In the genomic region with DNA sequence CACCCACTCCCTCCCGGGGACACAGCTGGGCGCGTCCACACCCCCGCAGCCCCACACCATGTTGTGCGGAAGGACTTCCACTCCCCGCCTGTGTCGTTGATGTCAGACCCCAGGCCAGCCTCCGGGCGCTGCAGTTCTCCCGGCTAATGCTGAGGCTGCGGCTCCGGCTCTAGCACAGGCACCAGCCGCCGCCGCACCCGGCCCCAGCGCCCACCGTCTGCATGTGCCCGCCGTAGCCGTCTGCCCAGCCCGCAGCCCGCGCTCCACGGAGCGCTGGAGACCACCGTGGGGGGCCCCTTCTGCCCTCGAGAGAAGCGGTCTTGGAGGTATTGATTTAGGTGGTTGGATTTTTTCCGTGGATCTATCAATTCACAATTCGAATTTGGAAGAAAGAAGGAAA, we compare ENCODE assay signal across 8 cellular contexts. TPM values are rescaled to one million over a fixed set of nuclear protein-coding genes. Genes with fewer than 3 reads are reported as not detected.
DNase-seq lines count a peak whose midpoint lies in the region; ATAC-seq and TF ChIP-seq lines count a peak whose summit lies in the region.
"Not testable (repeated sequence)": the region's sequence is repeated elsewhere in the genome, so short reads cannot be mapped to it uniquely, and the experiment has no call there.

No MANE protein-coding gene starts in this region.

- H3K4ac ChIP-seq in IMR-90 (ENCODE audit: low read depth, low read length): not testable (repeated sequence)

- not testable (repeated sequence) for H4K20me1 ChIP-seq in IMR-90 (ENCODE audit: insufficient read depth, low read length); neural progenitor cell (ENCODE audit: low read depth)

- not testable (repeated sequence) for H3K27ac ChIP-seq in A673 (ENCODE audit: low read depth, low read length, poor library complexity, severe bottlenecking); IMR-90 (ENCODE audit: insufficient read depth, low read length); endodermal cell (ENCODE audit: low read depth, low read length); neural progenitor cell
- H3K27ac ChIP-seq in right atrium auricular region: peak overlapping the region in 1 of 2 donors; percentile 10

- not testable (repeated sequence) for H3K14ac ChIP-seq in IMR-90 (replicated peaks; ENCODE audit: low read depth, low read length)

- not testable (repeated sequence) for H3K27me3 Mint-ChIP-seq in endodermal cell (ENCODE audit: insufficient read depth); neural progenitor cell (ENCODE audit: insufficient read depth, low read depth)

- not testable (repeated sequence) for H3K18ac ChIP-seq in IMR-90 (ENCODE audit: low read depth, low read length)

- not testable (repeated sequence) for H3K79me2 ChIP-seq in neural progenitor cell (ENCODE audit: low read depth)

- H4K8ac ChIP-seq in IMR-90 (ENCODE audit: low read depth in 2 of 2, low read length in 2 of 2): not testable (repeated sequence)

- H2AFZ ChIP-seq in IMR-90 (replicated peaks; ENCODE audit: low read length, poor library complexity); neural progenitor cell (replicated peaks): not testable (repeated sequence)

- H4K5ac ChIP-seq in IMR-90 (ENCODE audit: low read depth, low read length): not testable (repeated sequence)

- peak overlapping the region; percentile 24 for H3K4me3 ChIP-seq in A673 (ENCODE audit: low read depth, low read length, poor library complexity, severe bottlenecking)
- peak overlapping the region; percentile 31; the same call in 1 of the 2 replicates for H3K4me3 ChIP-seq in IMR-90 (ENCODE audit: insufficient read depth, low read depth, low read length)
- peak overlapping the region; percentile 53 for H3K4me3 ChIP-seq in endodermal cell (ENCODE audit: low read length)
- peak overlapping the region; percentile 29 to 40 for H3K4me3 ChIP-seq in right atrium auricular region
- H3K4me3 ChIP-seq in neural progenitor cell: peak overlapping the region; percentile 38

- not testable (repeated sequence) for H3K27ac Mint-ChIP-seq in endodermal cell; neural progenitor cell; stimulated activated effector memory CD8-positive, alpha-beta T cell treated with anti-CD3 and anti-CD28 coated beads, Interleukin-12 subunit alpha, Interleukin-12 subunit beta, amount 100 ng/mL, for 72 hours

- not testable (repeated sequence) for H3K36me3 ChIP-seq in A673 (ENCODE audit: insufficient read depth, low read length, poor library complexity, severe bottlenecking); IMR-90 (ENCODE audit: control insufficient read depth, insufficient read depth, low read length); endodermal cell (ENCODE audit: control insufficient read depth, insufficient read depth, low read length); right atrium auricular region; neural progenitor cell

- H3K4me3 Mint-ChIP-seq in endodermal cell, neural progenitor cell: not testable (repeated sequence)
- peak overlapping the region; percentile 24 for H3K4me3 Mint-ChIP-seq in stimulated activated effector memory CD8-positive, alpha-beta T cell treated with anti-CD3 and anti-CD28 coated beads, Interleukin-12 subunit alpha, Interleukin-12 subunit beta, amount 100 ng/mL, for 72 hours

- intact Hi-C loops in A673 (cut with micrococcal nuclease; ENCODE audit: unreplicated experiment); IMR-90 (cut with micrococcal nuclease): not testable (repeated sequence)

- H3K36me3 Mint-ChIP-seq in endodermal cell (ENCODE audit: low read depth); neural progenitor cell; stimulated activated effector memory CD8-positive, alpha-beta T cell treated with anti-CD3 and anti-CD28 coated beads, Interleukin-12 subunit alpha, Interleukin-12 subunit beta, amount 100 ng/mL, for 72 hours: not testable (repeated sequence)

- H3K27me3 ChIP-seq in A673 (replicated peaks; ENCODE audit: insufficient read depth, low read depth, low read length, poor library complexity); IMR-90 (ENCODE audit: control insufficient read depth, insufficient read depth, low read length); endodermal cell (ENCODE audit: control insufficient read depth, insufficient read depth, low read length, poor library complexity, severe bottlenecking); right atrium auricular region; neural progenitor cell: not testable (repeated sequence)

- H3K56ac ChIP-seq in IMR-90 (ENCODE audit: extremely low read depth, insufficient read depth, low read length): not testable (repeated sequence)

- not testable (repeated sequence) for H3K9me3 Mint-ChIP-seq in endodermal cell; neural progenitor cell; stimulated activated effector memory CD8-positive, alpha-beta T cell treated with anti-CD3 and anti-CD28 coated beads, Interleukin-12 subunit alpha, Interleukin-12 subunit beta, amount 100 ng/mL, for 72 hours

- H2AK9ac ChIP-seq in IMR-90 (replicated peaks; ENCODE audit: low read depth, low read length, poor library complexity): not testable (repeated sequence)

- not testable (repeated sequence) for H3K9me3 ChIP-seq in A673 (ENCODE audit: low read depth, low read length, poor library complexity, severe bottlenecking); IMR-90 (ENCODE audit: control insufficient read depth, insufficient read depth, low read length); endodermal cell (ENCODE audit: control insufficient read depth, low read length); right atrium auricular region; neural progenitor cell (ENCODE audit: low read depth)

- CTCF ChIA-PET in A673 (lab: Charles Lee); IMR-90 (lab: Yijun Ruan, JAX): not testable (repeated sequence)

- not testable (repeated sequence) for H3K79me1 ChIP-seq in IMR-90 (ENCODE audit: low read depth in 1 of 2, low read length in 2 of 2)

- not testable (repeated sequence) for H3K23ac ChIP-seq in IMR-90 (ENCODE audit: low read depth, low read length)

- not testable (repeated sequence) for TF ChIP-seq CTCF in A673 (conservative IDR thresholded peaks at IDR 0.05; ENCODE audit: low read depth, low read length); IMR-90 (conservative IDR thresholded peaks at IDR 0.05; ENCODE audit: low read depth, low read length); endodermal cell (conservative IDR thresholded peaks at IDR 0.05); right atrium auricular region (IDR thresholded peaks at IDR 0.05); neural progenitor cell (IDR thresholded peaks at IDR 0.05)

- H2BK5ac ChIP-seq in IMR-90 (ENCODE audit: low read depth, low read length, poor library complexity, severe bottlenecking): not testable (repeated sequence)

- BruUV-seq in A673 (replicated peaks; lab: Mats Ljungman, UMichigan); IMR-90 (replicated peaks; lab: Mats Ljungman, UMichigan): not testable (repeated sequence)

- not testable (repeated sequence) for H2BK20ac ChIP-seq in IMR-90 (ENCODE audit: low read depth, low read length)

- not testable (repeated sequence) for H3K4me1 Mint-ChIP-seq in endodermal cell; neural progenitor cell; stimulated activated effector memory CD8-positive, alpha-beta T cell treated with anti-CD3 and anti-CD28 coated beads, Interleukin-12 subunit alpha, Interleukin-12 subunit beta, amount 100 ng/mL, for 72 hours

- H2AK5ac ChIP-seq in IMR-90 (ENCODE audit: low read depth, low read length): not testable (repeated sequence)

- not testable (repeated sequence) for H2BK15ac ChIP-seq in IMR-90 (ENCODE audit: low read depth, low read length)

- not testable (repeated sequence) for H3K9me1 ChIP-seq in IMR-90 (ENCODE audit: insufficient read depth, low read length)

- POLR2A ChIA-PET in A673 (lab: Charles Lee; ENCODE audit: low non-redundant PET); IMR-90 (lab: Charles Lee; ENCODE audit: unreplicated experiment): not testable (repeated sequence)

- in situ Hi-C loops in IMR-90 (cut with MboI; ENCODE audit: low sequenced_read_pairs): not testable (repeated sequence)

- H3K4me2 ChIP-seq in IMR-90 (ENCODE audit: low read depth, low read length) (peak overlapping the region; percentile 78; the same call in 1 of the 2 replicates), neural progenitor cell (peak overlapping the region; percentile 60)

- H2BK120ac ChIP-seq in IMR-90 (ENCODE audit: low read depth, low read length): not testable (repeated sequence)

- not testable (repeated sequence) for ATAC-seq in IMR-90 (ENCODE audit: low read depth); stimulated activated effector memory CD8-positive, alpha-beta T cell treated with anti-CD3 and anti-CD28 coated beads, Interleukin-12 subunit alpha, Interleukin-12 subunit beta, amount 100 ng/mL, for 72 hours

- not testable (repeated sequence) for H3K4me1 ChIP-seq in A673 (ENCODE audit: insufficient read depth, low read length, poor library complexity, severe bottlenecking); IMR-90 (ENCODE audit: control insufficient read depth, insufficient read depth, low read length); endodermal cell (ENCODE audit: control insufficient read depth, insufficient read depth, low read length); right atrium auricular region; neural progenitor cell

- H4K91ac ChIP-seq in IMR-90 (ENCODE audit: insufficient read depth, low read depth, low read length): not testable (repeated sequence)

- DNase-seq in A673 (ENCODE audit: low spot score); IMR-90; endodermal cell; right atrium auricular region (ENCODE audit: low spot score); neural progenitor cell (ENCODE audit: low spot score); stimulated activated effector memory CD8-positive, alpha-beta T cell treated with anti-CD3 and anti-CD28 coated beads, Interleukin-12 subunit alpha, Interleukin-12 subunit beta, amount 100 ng/mL, for 72 hours (ENCODE audit: low spot score in 2 of 2): not testable (repeated sequence)
- DNase-seq in activated CD4-positive, alpha-beta T cell treated with anti-CD3 and anti-CD28 coated beads for 4 hours: peak; percentile 0 to 1
- DNase-seq in activated naive CD4-positive, alpha-beta T cell treated with anti-CD3 and anti-CD28 coated beads, Interleukin-2, amount 50 U/mL, for 16 hours: peak; percentile 12

- not testable (repeated sequence) for H3K9ac ChIP-seq in IMR-90 (ENCODE audit: low read depth, low read length); endodermal cell (ENCODE audit: extremely low read depth, low read length, poor library complexity, severe bottlenecking); neural progenitor cell

- no CpG with 5 or more reads among the region's 31 CpGs for WGBS in IMR-90 (ENCODE audit: extremely low coverage in 2 of 2, insufficient read length in 1 of 2), 2 experiments
- WGBS in endodermal cell (ENCODE audit: insufficient coverage in 1 of 2, insufficient read length in 1 of 2), 2 experiments: no CpG with 5 or more reads among the region's 31 CpGs

- not testable (repeated sequence) for TF ChIP-seq POLR2A in IMR-90 (IDR thresholded peaks at IDR 0.05; ENCODE audit: low read depth, low read length)

- TF ChIP-seq RAD21 in IMR-90 (IDR thresholded peaks at IDR 0.05; ENCODE audit: low read length): not testable (repeated sequence)

- dilution Hi-C loops in IMR-90 (cut with HindIII; ENCODE audit: low sequenced_read_pairs, unreplicated experiment): not testable (repeated sequence)

- not testable (repeated sequence) for H3F3A ChIP-seq in neural progenitor cell (ENCODE audit: low read depth)

RNA-seq across cellular contexts. Expression of gene SRGAP2, which starts 2.2 kb away (rescaled TPM):
- total RNA-seq in A673 (2021) (75.4 and 92.8 TPM in 2 replicates), IMR-90 (2012; rRNA removed) (33.3 and 50.3 TPM in 2 replicates), endodermal cell (100 to 1,000 TPM; 112 to 131 TPM), right atrium auricular region (10 to 100 TPM; 26.4 to 29.0 TPM), neural progenitor cell (ENCODE audit: low replicate concordance) (88.4 and 89.9 TPM in 2 replicates)
- 19.7 and 20.7 TPM in 2 replicates for polyA plus RNA-seq in IMR-90 (2012; rRNA removed)
- 8.1 and 12.3 TPM in 2 replicates for polyA plus RNA-seq in IMR-90 (2012; cell fraction: cytosol; rRNA removed)
- 46.8 and 67.8 TPM in 2 replicates for polyA plus RNA-seq in IMR-90 (2012; cell fraction: nucleus; rRNA removed; ENCODE audit: low replicate concordance)
- 62.4 TPM for polyA plus RNA-seq in endodermal cell (2013, experiment 1 of 2)
- 63.8 TPM for polyA plus RNA-seq in endodermal cell (2013, experiment 2 of 2)

RNA-seq across cellular contexts. Expression of gene FAM72A, which starts 2.9 kb away (rescaled TPM):
- total RNA-seq in A673 (2021) (20.6 and 22.4 TPM in 2 replicates), IMR-90 (2012; rRNA removed) (2.2 and 4.2 TPM in 2 replicates), endodermal cell (10 to 100 TPM in 1 of 2 donors, 1 to 10 TPM in 1; 8.4 to 16.4 TPM), right atrium auricular region (under 1 TPM in 1 of 2 donors, not detected in 1; 0.28 TPM), neural progenitor cell (ENCODE audit: low replicate concordance) (24.6 and 36.2 TPM in 2 replicates)
- polyA plus RNA-seq in IMR-90 (2012; rRNA removed): 3.8 and 5.0 TPM in 2 replicates
- 2.3 and 2.4 TPM in 2 replicates for polyA plus RNA-seq in IMR-90 (2012; cell fraction: cytosol; rRNA removed)
- polyA plus RNA-seq in IMR-90 (2012; cell fraction: nucleus; rRNA removed; ENCODE audit: low replicate concordance): 2.4 and 6.2 TPM in 2 replicates
- polyA plus RNA-seq in endodermal cell (2013, experiment 1 of 2): 17.5 TPM
- polyA plus RNA-seq in endodermal cell (2013, experiment 2 of 2): 16.9 TPM
